In genomic region chr10:47196691-47197090, GRCh38 we compare ENCODE assay signal across 13 cellular contexts.
"Had no signal": no experiment of that assay in that cellular context is flagged by ENCODE, and none has a peak within 500 bp of the region (broad histone marks: within the 10 kb centered on the region; RNA-seq: fewer than 3 reads in every experiment).

No MANE protein-coding gene starts in this region.

- DNase-seq: central memory CD4-positive, alpha-beta T cell; effector CD4-positive, alpha-beta T cell; heart left ventricle; hippocampal formation; mammary epithelial cell; naive thymus-derived CD8-positive, alpha-beta T cell; small intestine; stimulated activated CD4-positive, alpha-beta T cell treated with anti-CD3 and anti-CD28 coated beads, Interleukin-2, amount 100 ng/mL, for 48 hours; stimulated activated naive CD4-positive, alpha-beta T cell treated with Interleukin-2 at 50 U/mL for 16 hours had no signal

- H3K4me3 ChIP-seq: coronary artery, heart left ventricle, prostate gland, tibial nerve had no signal

- ATAC-seq: heart left ventricle; naive thymus-derived CD8-positive, alpha-beta T cell had no signal

- H3K27ac ChIP-seq: coronary artery, heart left ventricle, parathyroid adenoma, prostate gland, tibial nerve had no signal

- H3K27me3 Mint-ChIP-seq: naive thymus-derived CD8-positive, alpha-beta T cell had no signal

- H3K36me3 ChIP-seq: heart left ventricle, prostate gland, tibial nerve had no signal

- H3K4me3 Mint-ChIP-seq: naive thymus-derived CD8-positive, alpha-beta T cell had no signal

- H3K27me3 ChIP-seq: heart left ventricle, tibial nerve had no signal

- H3K4me1 ChIP-seq: heart left ventricle, parathyroid adenoma, prostate gland had no signal

- H3K9me3 ChIP-seq: prostate gland, tibial nerve had no signal
